Comparison of ENCODE assay signal across 18 cellular contexts in genomic region chr12:60977966-60978365, GRCh38.
DNase-seq lines count a peak whose midpoint lies in the region; ATAC-seq and TF ChIP-seq lines count a peak whose summit lies in the region.
"Had no signal": no experiment of that assay in that cellular context is flagged by ENCODE, and none has a peak within 500 bp of the region (broad histone marks: within the 10 kb centered on the region; RNA-seq: fewer than 3 reads in every experiment).

No MANE protein-coding gene starts in this region.

- no peak overlapping the region for H3K27ac Mint-ChIP-seq in nephron
- H3K27ac Mint-ChIP-seq: activated CD4-positive, alpha-beta T cell treated with anti-CD3 and anti-CD28 coated beads, Interleukin-2, amount 10 ng/mL, durations not matched to agents 7 days and 5 days; activated T-helper 17 cell treated with anti-CD3 and anti-CD28 coated beads, Interleukin-2, amount 50 U/mL, for 72 hours; brain had no signal

- no peaks in the 10 kb centered on the region for H3K4me1 ChIP-seq in adipocyte (ENCODE audit: control insufficient read depth, insufficient read depth, low read length)
- H3K4me1 ChIP-seq: suprapubic skin had no signal

- TF ChIP-seq CTCF in LNCaP clone FGC (IDR thresholded peaks at IDR 0.05; ENCODE audit: control insufficient read depth, extremely low read depth, insufficient read depth) (peak; percentile 13; the same call in 1 of the 2 replicates), nephron (IDR thresholded peaks at IDR 0.05; ENCODE audit: unreplicated experiment in 3 of 3) (peak in 2 of 3 experiments; percentile 8 to 22)

- no peaks in the 10 kb centered on the region for H3K36me3 ChIP-seq in adipocyte (ENCODE audit: control insufficient read depth, insufficient read depth, low read length, severe bottlenecking)
- H3K36me3 ChIP-seq: neutrophil, suprapubic skin had no signal

- no peaks in the 10 kb centered on the region for H3K4me1 Mint-ChIP-seq in nephron
- H3K4me1 Mint-ChIP-seq: activated CD4-positive, alpha-beta T cell treated with anti-CD3 and anti-CD28 coated beads, Interleukin-2, amount 10 ng/mL, durations not matched to agents 7 days and 5 days; activated T-helper 17 cell treated with anti-CD3 and anti-CD28 coated beads, Interleukin-2, amount 50 U/mL, for 72 hours had no signal

- no peak overlapping the region for H3K4me3 ChIP-seq in LNCaP clone FGC (ENCODE audit: low read depth, low read length)
- H3K4me3 ChIP-seq in adipocyte (ENCODE audit: low read length) = no peak overlapping the region
- H3K4me3 ChIP-seq: suprapubic skin had no signal

- no peak overlapping the region for H3K9ac ChIP-seq in adipocyte (ENCODE audit: low read length)

- H3K27me3 Mint-ChIP-seq in nephron (ENCODE audit: low read depth) = no peaks in the 10 kb centered on the region
- H3K27me3 Mint-ChIP-seq: activated CD4-positive, alpha-beta T cell treated with anti-CD3 and anti-CD28 coated beads, Interleukin-2, amount 10 ng/mL, durations not matched to agents 7 days and 5 days; activated T-helper 17 cell treated with anti-CD3 and anti-CD28 coated beads, Interleukin-2, amount 50 U/mL, for 72 hours had no signal

- H3K4me3 Mint-ChIP-seq in nephron = no peak overlapping the region
- H3K4me3 Mint-ChIP-seq: activated CD4-positive, alpha-beta T cell treated with anti-CD3 and anti-CD28 coated beads, Interleukin-2, amount 10 ng/mL, durations not matched to agents 7 days and 5 days; activated T-helper 17 cell treated with anti-CD3 and anti-CD28 coated beads, Interleukin-2, amount 50 U/mL, for 72 hours; brain had no signal

- no peaks in the 10 kb centered on the region for H3K27me3 ChIP-seq in adipocyte (replicated peaks; ENCODE audit: control insufficient read depth, insufficient read depth, low read length)
- H3K27me3 ChIP-seq: neutrophil, suprapubic skin had no signal

- DNase-seq in ELF-1 (ENCODE audit: low read depth, low spot score) (peak; percentile 16), LNCaP clone FGC (ENCODE audit: low read depth) (no peak), adipocyte (ENCODE audit: low read depth) (peak; percentile 11), SKM-1 treated with dmso at 0.1 percent for 144 hours (lab: John Stamatoyannopoulos, UW; ENCODE audit: unreplicated experiment) (no peak)
- no peak for DNase-seq in activated CD8-positive, alpha-beta memory T cell treated with anti-CD3 and anti-CD28 coated beads, Interleukin-2, amount 50 U/mL, for 48 hours
- DNase-seq: activated CD4-positive, alpha-beta T cell treated with anti-CD3 and anti-CD28 coated beads, Interleukin-2, amount 10 ng/mL, durations not matched to agents 7 days and 5 days; DMS153; glutamatergic neuron; left colon; NCI-H1105 treated with DMSO at 0.1 percent for 48 hours; NCI-H526 treated with DMSO at 0.1 percent for 48 hours; small intestine had no signal

- no peaks in the 10 kb centered on the region for H3K36me3 Mint-ChIP-seq in nephron (ENCODE audit: low read depth)
- H3K36me3 Mint-ChIP-seq: brain had no signal

- H3K9me3 Mint-ChIP-seq in nephron = no peaks in the 10 kb centered on the region
- H3K9me3 Mint-ChIP-seq: activated CD4-positive, alpha-beta T cell treated with anti-CD3 and anti-CD28 coated beads, Interleukin-2, amount 10 ng/mL, durations not matched to agents 7 days and 5 days had no signal

- ATAC-seq in GM21786 (IDR thresholded peaks at IDR 0.05; ENCODE audit: unreplicated experiment) = no peak
- ATAC-seq: activated T-helper 17 cell treated with anti-CD3 and anti-CD28 coated beads, Interleukin-2, amount 50 U/mL, for 72 hours; left colon had no signal

- H3K9me3 ChIP-seq in adipocyte (ENCODE audit: control insufficient read depth, low read length) = no peaks in the 10 kb centered on the region
- H3K9me3 ChIP-seq: neutrophil, suprapubic skin had no signal

Comparison
In these comparisons a context has a peak if more than half of its experiments do, and no peak if none do; other contexts are left out.
1. DNase-seq: peak in ELF-1 (single experiment) and adipocyte (single experiment); none in LNCaP clone FGC (single experiment), activated CD8-positive, alpha-beta memory T cell treated with anti-CD3 and anti-CD28 coated beads, Interleukin-2, amount 50 U/mL, for 48 hours (single experiment) and SKM-1 treated with dmso at 0.1 percent for 144 hours (single experiment).